ENCODE assay signal across 1 cellular context in genomic region chr3:193711964-193712598, GRCh38.
TF ChIP-seq lines count a peak whose summit lies in the region.

No MANE protein-coding gene starts in this region.

TF ChIP-seq in HepG2, 621 proteins besides CTCF, POLR2A, EP300 and RAD21 (continued from another document and continues in another):
- TF ChIP-seq, protein P1, sequence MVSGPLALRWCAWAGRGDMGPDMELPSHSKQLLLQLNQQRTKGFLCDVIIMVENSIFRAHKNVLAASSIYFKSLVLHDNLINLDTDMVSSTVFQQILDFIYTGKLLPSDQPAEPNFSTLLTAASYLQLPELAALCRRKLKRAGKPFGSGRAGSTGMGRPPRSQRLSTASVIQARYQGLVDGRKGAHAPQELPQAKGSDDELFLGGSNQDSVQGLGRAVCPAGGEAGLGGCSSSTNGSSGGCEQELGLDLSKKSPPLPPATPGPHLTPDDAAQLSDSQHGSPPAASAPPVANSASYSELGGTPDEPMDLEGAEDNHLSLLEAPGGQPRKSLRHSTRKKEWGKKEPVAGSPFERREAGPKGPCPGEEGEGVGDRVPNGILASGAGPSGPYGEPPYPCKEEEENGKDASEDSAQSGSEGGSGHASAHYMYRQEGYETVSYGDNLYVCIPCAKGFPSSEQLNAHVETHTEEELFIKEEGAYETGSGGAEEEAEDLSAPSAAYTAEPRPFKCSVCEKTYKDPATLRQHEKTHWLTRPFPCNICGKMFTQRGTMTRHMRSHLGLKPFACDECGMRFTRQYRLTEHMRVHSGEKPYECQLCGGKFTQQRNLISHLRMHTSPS (CRISPR knock-in tag; IDR thresholded peaks at IDR 0.05; ENCODE audit: low read depth) = peak; percentile 94
- no peak for TF ChIP-seq TOE1 (CRISPR knock-in tag; IDR thresholded peaks at IDR 0.05)
- peak; percentile 97 for TF ChIP-seq IKZF5 (CRISPR knock-in tag; IDR thresholded peaks at IDR 0.05)
- TF ChIP-seq CBX5 (CRISPR knock-in tag; IDR thresholded peaks at IDR 0.05; ENCODE audit: borderline replicate concordance) = peak; percentile 98; the same call in 1 of the 2 replicates
- peak; percentile 94 for TF ChIP-seq TCF7 (IDR thresholded peaks at IDR 0.05; ENCODE audit: low read depth)
- no peak for TF ChIP-seq ZNF337 (CRISPR knock-in tag; IDR thresholded peaks at IDR 0.05; ENCODE audit: borderline replicate concordance, low read depth)
- peak; percentile 15; the same call in 1 of the 2 replicates for TF ChIP-seq ZBTB14 (CRISPR knock-in tag; IDR thresholded peaks at IDR 0.05)
- TF ChIP-seq SRSF4 (IDR thresholded peaks at IDR 0.05; ENCODE audit: low read depth, low read length, poor library complexity, severe bottlenecking) = no peak
- no peak for TF ChIP-seq ZNF776 (CRISPR knock-in tag; IDR thresholded peaks at IDR 0.05)
- TF ChIP-seq, protein P2, sequence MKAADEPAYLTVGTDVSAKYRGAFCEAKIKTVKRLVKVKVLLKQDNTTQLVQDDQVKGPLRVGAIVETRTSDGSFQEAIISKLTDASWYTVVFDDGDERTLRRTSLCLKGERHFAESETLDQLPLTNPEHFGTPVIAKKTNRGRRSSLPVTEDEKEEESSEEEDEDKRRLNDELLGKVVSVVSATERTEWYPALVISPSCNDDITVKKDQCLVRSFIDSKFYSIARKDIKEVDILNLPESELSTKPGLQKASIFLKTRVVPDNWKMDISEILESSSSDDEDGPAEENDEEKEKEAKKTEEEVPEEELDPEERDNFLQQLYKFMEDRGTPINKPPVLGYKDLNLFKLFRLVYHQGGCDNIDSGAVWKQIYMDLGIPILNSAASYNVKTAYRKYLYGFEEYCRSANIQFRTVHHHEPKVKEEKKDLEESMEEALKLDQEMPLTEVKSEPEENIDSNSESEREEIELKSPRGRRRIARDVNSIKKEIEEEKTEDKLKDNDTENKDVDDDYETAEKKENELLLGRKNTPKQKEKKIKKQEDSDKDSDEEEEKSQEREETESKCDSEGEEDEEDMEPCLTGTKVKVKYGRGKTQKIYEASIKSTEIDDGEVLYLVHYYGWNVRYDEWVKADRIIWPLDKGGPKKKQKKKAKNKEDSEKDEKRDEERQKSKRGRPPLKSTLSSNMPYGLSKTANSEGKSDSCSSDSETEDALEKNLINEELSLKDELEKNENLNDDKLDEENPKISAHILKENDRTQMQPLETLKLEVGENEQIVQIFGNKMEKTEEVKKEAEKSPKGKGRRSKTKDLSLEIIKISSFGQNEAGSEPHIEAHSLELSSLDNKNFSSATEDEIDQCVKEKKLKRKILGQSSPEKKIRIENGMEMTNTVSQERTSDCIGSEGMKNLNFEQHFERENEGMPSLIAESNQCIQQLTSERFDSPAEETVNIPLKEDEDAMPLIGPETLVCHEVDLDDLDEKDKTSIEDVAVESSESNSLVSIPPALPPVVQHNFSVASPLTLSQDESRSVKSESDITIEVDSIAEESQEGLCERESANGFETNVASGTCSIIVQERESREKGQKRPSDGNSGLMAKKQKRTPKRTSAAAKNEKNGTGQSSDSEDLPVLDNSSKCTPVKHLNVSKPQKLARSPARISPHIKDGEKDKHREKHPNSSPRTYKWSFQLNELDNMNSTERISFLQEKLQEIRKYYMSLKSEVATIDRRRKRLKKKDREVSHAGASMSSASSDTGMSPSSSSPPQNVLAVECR (CRISPR knock-in tag; IDR thresholded peaks at IDR 0.05; ENCODE audit: borderline replicate concordance) = peak; percentile 68; the same call in 1 of the 2 replicates
- peak; percentile 78 for TF ChIP-seq ZFP36 (IDR thresholded peaks at IDR 0.05; ENCODE audit: borderline replicate concordance, low read depth, low read length, partially characterized antibody)
- peak; percentile 88 for TF ChIP-seq DMAP1 (CRISPR knock-in tag; IDR thresholded peaks at IDR 0.05)
- peak; percentile 74 for TF ChIP-seq GATAD1 (CRISPR knock-in tag; IDR thresholded peaks at IDR 0.05)
- TF ChIP-seq STAT6 (CRISPR knock-in tag; IDR thresholded peaks at IDR 0.05; ENCODE audit: borderline replicate concordance) = no peak; the same call in 1 of the 2 replicates
- TF ChIP-seq ISX (CRISPR knock-in tag; conservative IDR thresholded peaks at IDR 0.05) = no peak
- TF ChIP-seq MXD4 (CRISPR knock-in tag; IDR thresholded peaks at IDR 0.05) = peak; percentile 69; the same call in 1 of the 2 replicates
- TF ChIP-seq, protein P3, sequence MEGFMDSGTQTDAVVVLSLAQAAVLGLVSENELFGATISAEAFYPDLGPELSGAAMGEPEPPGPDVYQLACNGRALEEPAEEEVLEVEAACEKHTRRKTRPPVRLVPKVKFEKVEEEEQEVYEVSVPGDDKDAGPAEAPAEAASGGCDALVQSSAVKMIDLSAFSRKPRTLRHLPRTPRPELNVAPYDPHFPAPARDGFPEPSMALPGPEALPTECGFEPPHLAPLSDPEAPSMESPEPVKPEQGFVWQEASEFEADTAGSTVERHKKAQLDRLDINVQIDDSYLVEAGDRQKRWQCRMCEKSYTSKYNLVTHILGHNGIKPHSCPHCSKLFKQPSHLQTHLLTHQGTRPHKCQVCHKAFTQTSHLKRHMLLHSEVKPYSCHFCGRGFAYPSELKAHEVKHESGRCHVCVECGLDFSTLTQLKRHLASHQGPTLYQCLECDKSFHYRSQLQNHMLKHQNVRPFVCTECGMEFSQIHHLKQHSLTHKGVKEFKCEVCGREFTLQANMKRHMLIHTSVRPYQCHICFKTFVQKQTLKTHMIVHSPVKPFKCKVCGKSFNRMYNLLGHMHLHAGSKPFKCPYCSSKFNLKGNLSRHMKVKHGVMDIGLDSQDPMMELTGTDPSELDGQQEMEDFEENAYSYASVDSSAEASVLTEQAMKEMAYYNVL (CRISPR knock-in tag; IDR thresholded peaks at IDR 0.05; ENCODE audit: borderline replicate concordance) = peak; percentile 92; the same call in 1 of the 2 replicates
- TF ChIP-seq, protein P4, sequence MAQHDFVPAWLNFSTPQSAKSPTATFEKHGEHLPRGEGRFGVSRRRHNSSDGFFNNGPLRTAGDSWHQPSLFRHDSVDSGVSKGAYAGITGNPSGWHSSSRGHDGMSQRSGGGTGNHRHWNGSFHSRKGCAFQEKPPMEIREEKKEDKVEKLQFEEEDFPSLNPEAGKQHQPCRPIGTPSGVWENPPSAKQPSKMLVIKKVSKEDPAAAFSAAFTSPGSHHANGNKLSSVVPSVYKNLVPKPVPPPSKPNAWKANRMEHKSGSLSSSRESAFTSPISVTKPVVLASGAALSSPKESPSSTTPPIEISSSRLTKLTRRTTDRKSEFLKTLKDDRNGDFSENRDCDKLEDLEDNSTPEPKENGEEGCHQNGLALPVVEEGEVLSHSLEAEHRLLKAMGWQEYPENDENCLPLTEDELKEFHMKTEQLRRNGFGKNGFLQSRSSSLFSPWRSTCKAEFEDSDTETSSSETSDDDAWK (CRISPR knock-in tag; IDR thresholded peaks at IDR 0.05) = no peak
- no peak for TF ChIP-seq ARNT (IDR thresholded peaks at IDR 0.05)
- TF ChIP-seq ZNF354B (CRISPR knock-in tag; IDR thresholded peaks at IDR 0.05) = no peak
- TF ChIP-seq ZNF33B (CRISPR knock-in tag; IDR thresholded peaks at IDR 0.05) = peak; percentile 53; the same call in 1 of the 2 replicates
- TF ChIP-seq, protein P5, sequence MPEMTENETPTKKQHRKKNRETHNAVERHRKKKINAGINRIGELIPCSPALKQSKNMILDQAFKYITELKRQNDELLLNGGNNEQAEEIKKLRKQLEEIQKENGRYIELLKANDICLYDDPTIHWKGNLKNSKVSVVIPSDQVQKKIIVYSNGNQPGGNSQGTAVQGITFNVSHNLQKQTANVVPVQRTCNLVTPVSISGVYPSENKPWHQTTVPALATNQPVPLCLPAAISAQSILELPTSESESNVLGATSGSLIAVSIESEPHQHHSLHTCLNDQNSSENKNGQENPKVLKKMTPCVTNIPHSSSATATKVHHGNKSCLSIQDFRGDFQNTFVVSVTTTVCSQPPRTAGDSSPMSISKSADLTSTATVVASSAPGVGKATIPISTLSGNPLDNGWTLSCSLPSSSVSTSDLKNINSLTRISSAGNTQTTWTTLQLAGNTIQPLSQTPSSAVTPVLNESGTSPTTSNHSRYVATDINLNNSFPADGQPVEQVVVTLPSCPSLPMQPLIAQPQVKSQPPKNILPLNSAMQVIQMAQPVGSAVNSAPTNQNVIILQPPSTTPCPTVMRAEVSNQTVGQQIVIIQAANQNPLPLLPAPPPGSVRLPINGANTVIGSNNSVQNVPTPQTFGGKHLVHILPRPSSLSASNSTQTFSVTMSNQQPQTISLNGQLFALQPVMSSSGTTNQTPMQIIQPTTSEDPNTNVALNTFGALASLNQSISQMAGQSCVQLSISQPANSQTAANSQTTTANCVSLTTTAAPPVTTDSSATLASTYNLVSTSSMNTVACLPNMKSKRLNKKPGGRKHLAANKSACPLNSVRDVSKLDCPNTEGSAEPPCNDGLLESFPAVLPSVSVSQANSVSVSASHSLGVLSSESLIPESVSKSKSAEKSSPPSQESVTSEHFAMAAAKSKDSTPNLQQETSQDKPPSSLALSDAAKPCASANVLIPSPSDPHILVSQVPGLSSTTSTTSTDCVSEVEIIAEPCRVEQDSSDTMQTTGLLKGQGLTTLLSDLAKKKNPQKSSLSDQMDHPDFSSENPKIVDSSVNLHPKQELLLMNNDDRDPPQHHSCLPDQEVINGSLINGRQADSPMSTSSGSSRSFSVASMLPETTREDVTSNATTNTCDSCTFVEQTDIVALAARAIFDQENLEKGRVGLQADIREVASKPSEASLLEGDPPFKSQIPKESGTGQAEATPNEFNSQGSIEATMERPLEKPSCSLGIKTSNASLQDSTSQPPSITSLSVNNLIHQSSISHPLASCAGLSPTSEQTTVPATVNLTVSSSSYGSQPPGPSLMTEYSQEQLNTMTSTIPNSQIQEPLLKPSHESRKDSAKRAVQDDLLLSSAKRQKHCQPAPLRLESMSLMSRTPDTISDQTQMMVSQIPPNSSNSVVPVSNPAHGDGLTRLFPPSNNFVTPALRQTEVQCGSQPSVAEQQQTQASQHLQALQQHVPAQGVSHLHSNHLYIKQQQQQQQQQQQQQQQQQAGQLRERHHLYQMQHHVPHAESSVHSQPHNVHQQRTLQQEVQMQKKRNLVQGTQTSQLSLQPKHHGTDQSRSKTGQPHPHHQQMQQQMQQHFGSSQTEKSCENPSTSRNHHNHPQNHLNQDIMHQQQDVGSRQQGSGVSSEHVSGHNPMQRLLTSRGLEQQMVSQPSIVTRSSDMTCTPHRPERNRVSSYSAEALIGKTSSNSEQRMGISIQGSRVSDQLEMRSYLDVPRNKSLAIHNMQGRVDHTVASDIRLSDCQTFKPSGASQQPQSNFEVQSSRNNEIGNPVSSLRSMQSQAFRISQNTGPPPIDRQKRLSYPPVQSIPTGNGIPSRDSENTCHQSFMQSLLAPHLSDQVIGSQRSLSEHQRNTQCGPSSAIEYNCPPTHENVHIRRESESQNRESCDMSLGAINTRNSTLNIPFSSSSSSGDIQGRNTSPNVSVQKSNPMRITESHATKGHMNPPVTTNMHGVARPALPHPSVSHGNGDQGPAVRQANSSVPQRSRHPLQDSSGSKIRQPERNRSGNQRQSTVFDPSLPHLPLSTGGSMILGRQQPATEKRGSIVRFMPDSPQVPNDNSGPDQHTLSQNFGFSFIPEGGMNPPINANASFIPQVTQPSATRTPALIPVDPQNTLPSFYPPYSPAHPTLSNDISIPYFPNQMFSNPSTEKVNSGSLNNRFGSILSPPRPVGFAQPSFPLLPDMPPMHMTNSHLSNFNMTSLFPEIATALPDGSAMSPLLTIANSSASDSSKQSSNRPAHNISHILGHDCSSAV (CRISPR knock-in tag; IDR thresholded peaks at IDR 0.05; ENCODE audit: borderline replicate concordance) = 0 out of 2 replicates have a peak, but pooled peaks have one; percentile 60
- 0 out of 2 replicates have a peak, but pooled peaks have one; percentile 49 for TF ChIP-seq ZNF230 (CRISPR knock-in tag; IDR thresholded peaks at IDR 0.05)
- TF ChIP-seq TCF12 (IDR thresholded peaks at IDR 0.05) = no peak
- TF ChIP-seq TCF12 (CRISPR knock-in tag; IDR thresholded peaks at IDR 0.05) = peak; percentile 97
- TF ChIP-seq FOXO1 (CRISPR knock-in tag; IDR thresholded peaks at IDR 0.05) = peak; percentile 100
- 0 out of 2 replicates have a peak, but pooled peaks have one; percentile 16 for TF ChIP-seq ZC3H13 (CRISPR knock-in tag; IDR thresholded peaks at IDR 0.05)
- peak; percentile 85 for TF ChIP-seq THAP11 (CRISPR knock-in tag; IDR thresholded peaks at IDR 0.05)
- peak; percentile 95; the same call in 1 of the 2 replicates for TF ChIP-seq ZBTB7A (CRISPR knock-in tag; IDR thresholded peaks at IDR 0.05)
- TF ChIP-seq ZKSCAN8 (CRISPR knock-in tag; IDR thresholded peaks at IDR 0.05; ENCODE audit: borderline replicate concordance) = peak; percentile 95
- TF ChIP-seq NFKB2 (CRISPR knock-in tag; IDR thresholded peaks at IDR 0.05; ENCODE audit: borderline replicate concordance) = peak; percentile 80; the same call in 1 of the 2 replicates
- TF ChIP-seq KLF13 (CRISPR knock-in tag; IDR thresholded peaks at IDR 0.05) = no peak
- no peak for TF ChIP-seq HNRNPUL1 (IDR thresholded peaks at IDR 0.05; ENCODE audit: low read depth, low read length)
